In the genomic region with DNA sequence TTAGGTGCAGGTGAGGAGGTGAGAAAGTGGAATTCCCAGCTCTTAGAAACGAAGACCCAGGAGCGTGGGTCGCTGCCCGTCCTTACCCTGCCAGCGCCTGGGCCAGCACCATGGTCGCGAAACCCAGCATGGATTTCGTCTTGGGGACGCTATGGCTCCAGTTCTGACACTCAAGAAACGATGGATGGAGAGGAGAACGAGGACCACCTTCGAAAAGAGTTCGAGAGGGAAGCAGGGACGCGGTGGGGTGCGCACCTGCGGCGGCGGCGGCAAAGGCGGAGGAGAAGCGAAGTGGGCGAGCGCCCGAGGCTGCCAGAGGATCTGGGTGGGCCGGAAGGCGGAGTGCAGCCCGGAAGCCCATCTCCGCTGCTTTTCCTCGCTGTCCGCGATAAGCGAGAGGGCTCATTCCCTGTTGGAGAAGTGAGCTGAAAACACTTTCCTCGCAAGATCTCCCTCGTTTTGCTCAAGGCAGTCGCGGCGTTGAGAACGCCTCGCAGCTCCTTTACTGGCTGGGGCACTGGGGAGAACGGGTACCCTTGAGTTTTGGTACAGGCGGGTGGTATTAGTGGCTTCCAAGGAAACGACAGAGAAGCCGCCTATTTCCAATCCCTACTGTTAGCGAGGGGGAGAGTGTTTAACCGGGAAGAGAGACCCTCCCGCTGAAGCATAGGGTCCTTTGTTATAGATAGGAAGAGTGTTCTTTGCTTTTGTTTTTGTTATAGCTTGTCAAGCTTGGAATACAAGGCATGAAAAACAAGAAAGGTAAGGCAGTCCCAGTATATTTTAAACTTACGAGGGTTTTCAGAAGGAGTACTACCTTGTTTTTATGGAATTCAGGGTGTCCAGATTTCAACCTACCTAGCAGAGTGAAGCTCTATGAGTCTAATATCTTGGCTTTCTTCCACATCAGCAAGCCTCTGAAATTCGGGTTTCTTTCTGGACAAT, we compare ENCODE assay signal across 2 cellular contexts.
TF ChIP-seq lines count a peak whose summit lies in the region.

No MANE protein-coding gene starts in this region.

TF ChIP-seq in GM23338, 12 proteins besides CTCF, POLR2A, EP300 and RAD21 (continued from another document):
- TF ChIP-seq, protein P1, sequence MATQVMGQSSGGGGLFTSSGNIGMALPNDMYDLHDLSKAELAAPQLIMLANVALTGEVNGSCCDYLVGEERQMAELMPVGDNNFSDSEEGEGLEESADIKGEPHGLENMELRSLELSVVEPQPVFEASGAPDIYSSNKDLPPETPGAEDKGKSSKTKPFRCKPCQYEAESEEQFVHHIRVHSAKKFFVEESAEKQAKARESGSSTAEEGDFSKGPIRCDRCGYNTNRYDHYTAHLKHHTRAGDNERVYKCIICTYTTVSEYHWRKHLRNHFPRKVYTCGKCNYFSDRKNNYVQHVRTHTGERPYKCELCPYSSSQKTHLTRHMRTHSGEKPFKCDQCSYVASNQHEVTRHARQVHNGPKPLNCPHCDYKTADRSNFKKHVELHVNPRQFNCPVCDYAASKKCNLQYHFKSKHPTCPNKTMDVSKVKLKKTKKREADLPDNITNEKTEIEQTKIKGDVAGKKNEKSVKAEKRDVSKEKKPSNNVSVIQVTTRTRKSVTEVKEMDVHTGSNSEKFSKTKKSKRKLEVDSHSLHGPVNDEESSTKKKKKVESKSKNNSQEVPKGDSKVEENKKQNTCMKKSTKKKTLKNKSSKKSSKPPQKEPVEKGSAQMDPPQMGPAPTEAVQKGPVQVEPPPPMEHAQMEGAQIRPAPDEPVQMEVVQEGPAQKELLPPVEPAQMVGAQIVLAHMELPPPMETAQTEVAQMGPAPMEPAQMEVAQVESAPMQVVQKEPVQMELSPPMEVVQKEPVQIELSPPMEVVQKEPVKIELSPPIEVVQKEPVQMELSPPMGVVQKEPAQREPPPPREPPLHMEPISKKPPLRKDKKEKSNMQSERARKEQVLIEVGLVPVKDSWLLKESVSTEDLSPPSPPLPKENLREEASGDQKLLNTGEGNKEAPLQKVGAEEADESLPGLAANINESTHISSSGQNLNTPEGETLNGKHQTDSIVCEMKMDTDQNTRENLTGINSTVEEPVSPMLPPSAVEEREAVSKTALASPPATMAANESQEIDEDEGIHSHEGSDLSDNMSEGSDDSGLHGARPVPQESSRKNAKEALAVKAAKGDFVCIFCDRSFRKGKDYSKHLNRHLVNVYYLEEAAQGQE (IDR thresholded peaks at IDR 0.05; ENCODE audit: unreplicated experiment), result no peak
- no peak for TF ChIP-seq JUNB (IDR thresholded peaks at IDR 0.05; ENCODE audit: unreplicated experiment)
- TF ChIP-seq ZNF114 (CRISPR knock-in tag; IDR thresholded peaks at IDR 0.05), result no peak
- peak; percentile 78 for TF ChIP-seq EZH2phosphoT487 (IDR thresholded peaks at IDR 0.05; ENCODE audit: unreplicated experiment)
- peak; percentile 89 for TF ChIP-seq EZH2 (IDR thresholded peaks at IDR 0.05; ENCODE audit: low read depth, unreplicated experiment)

TF ChIP-seq in endothelial cell of umbilical vein, 7 proteins besides CTCF, POLR2A, EP300 and RAD21:
- TF ChIP-seq, protein P2, sequence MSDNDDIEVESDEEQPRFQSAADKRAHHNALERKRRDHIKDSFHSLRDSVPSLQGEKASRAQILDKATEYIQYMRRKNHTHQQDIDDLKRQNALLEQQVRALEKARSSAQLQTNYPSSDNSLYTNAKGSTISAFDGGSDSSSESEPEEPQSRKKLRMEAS (IDR thresholded peaks at IDR 0.05; ENCODE audit: insufficient read depth, insufficient read length), result no peak
- TF ChIP-seq JUN (IDR thresholded peaks at IDR 0.05; ENCODE audit: borderline replicate concordance, insufficient read depth, insufficient read length, low read depth) (no peak), GATA2 (IDR thresholded peaks at IDR 0.05; ENCODE audit: insufficient read depth, insufficient read length, low read depth, low read length) (no peak), EZH2 (IDR thresholded peaks at IDR 0.05; ENCODE audit: borderline replicate concordance, low read depth, low read length, severe bottlenecking) (peak; percentile 81)
